Comparison of ENCODE assay signal across 17 cellular contexts in the genomic region with DNA sequence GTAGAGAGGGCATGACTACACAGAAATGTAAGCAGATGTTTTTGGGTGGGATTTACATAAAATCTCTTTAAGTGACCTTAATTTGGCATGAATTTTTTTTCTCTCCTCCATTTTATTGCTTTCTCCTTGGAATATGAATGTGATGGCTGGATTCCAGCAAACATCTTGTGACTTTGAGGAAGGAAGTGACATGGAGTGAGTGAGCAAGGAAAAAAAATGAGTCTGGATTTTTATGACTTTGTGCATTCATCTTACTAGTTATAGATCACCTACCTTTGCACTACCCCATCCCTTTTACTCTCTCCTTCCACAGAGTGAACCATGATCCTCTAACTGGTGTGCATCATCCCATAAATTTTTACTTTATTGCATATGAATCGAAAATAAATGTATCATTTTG.
DNase-seq lines count a peak whose midpoint lies in the region; ATAC-seq and TF ChIP-seq lines count a peak whose summit lies in the region.
"Had no signal": no experiment of that assay in that cellular context is flagged by ENCODE, and none has a peak within 500 bp of the region (broad histone marks: within the 10 kb centered on the region; RNA-seq: fewer than 3 reads in every experiment).

No MANE protein-coding gene starts in this region.

- H2AFZ ChIP-seq in PC-3 (ENCODE audit: low read length): peak overlapping the region; percentile 31; the same call in 1 of the 2 replicates
- H2AFZ ChIP-seq: GM23248 had no signal

- no peak for TF ChIP-seq CTCF in PC-3 (conservative IDR thresholded peaks at IDR 0.05; ENCODE audit: low read depth, low read length)

- no peaks in the 10 kb centered on the region for H3K36me3 Mint-ChIP-seq in activated CD4-positive, alpha-beta memory T cell treated with anti-CD3 and anti-CD28 coated beads, Interleukin-2, amount 10 ng/mL, durations not matched to agents 7 days and 5 days (ENCODE audit: low read depth)
- H3K36me3 Mint-ChIP-seq: CD8-positive, alpha-beta T cell had no signal

- POLR2A ChIA-PET in PC-3 (lab: Charles Lee; ENCODE audit: unreplicated experiment): no interaction called here
- POLR2A ChIA-PET in activated CD4-positive, alpha-beta memory T cell treated with anti-CD3 and anti-CD28 coated beads, Interleukin-2, amount 10 ng/mL, durations not matched to agents 7 days and 5 days (lab: Charles Lee): no interaction called here

- ATAC-seq in PC-3 (peak; percentile 59), left colon (peak; percentile 74), Right ventricle myocardium inferior (no peak)
- ATAC-seq: CD8-positive, alpha-beta T cell; HepG2 had no signal

- no peaks in the 10 kb centered on the region for H3K27me3 ChIP-seq in PC-3 (ENCODE audit: low read length)

- intact Hi-C loops in PC-3 (cut with micrococcal nuclease) (no loop called here), left colon (cut with DNase I, micrococcal nuclease) (loop anchor here in 1 of 2 donors (10.0 kb wide), 1 partner anchor 412 kb away; the partner anchor contains the start of gene KITLG), Right ventricle myocardium inferior (cut with DNase I) (loop anchor here (5.0 to 10.0 kb wide), 3 partner anchors 342 to 884 kb away; no protein-coding TSS in a partner anchor)

- no peaks in the 10 kb centered on the region for H3K9me3 ChIP-seq in PC-3 (ENCODE audit: low read length)
- H3K9me3 ChIP-seq: BE2C had no signal

- H3K9ac ChIP-seq in PC-3 (ENCODE audit: low read length): no peak overlapping the region
- H3K9ac ChIP-seq: GM23248 had no signal

- CTCF ChIA-PET in PC-3 (lab: Charles Lee): no interaction called here
- CTCF ChIA-PET in activated CD4-positive, alpha-beta memory T cell treated with anti-CD3 and anti-CD28 coated beads, Interleukin-2, amount 10 ng/mL, durations not matched to agents 7 days and 5 days (lab: Charles Lee): no interaction called here

- H3F3A ChIP-seq in PC-3 (ENCODE audit: low read length, unreplicated experiment): no peaks in the 10 kb centered on the region

- no peaks in the 10 kb centered on the region for H4K20me1 ChIP-seq in PC-3 (ENCODE audit: low read length)

- H3K4me1 ChIP-seq in PC-3 (ENCODE audit: insufficient read depth, low read length): peaks cover 11% of the 10 kb centered on the region
- H3K4me1 ChIP-seq: BE2C had no signal

- no peak overlapping the region for H3K4me3 ChIP-seq in PC-3 (ENCODE audit: low read length)
- H3K4me3 ChIP-seq: GM23248 had no signal

- H3K27ac Mint-ChIP-seq in activated CD4-positive, alpha-beta memory T cell treated with anti-CD3 and anti-CD28 coated beads, Interleukin-2, amount 10 ng/mL, durations not matched to agents 7 days and 5 days: no peak overlapping the region
- H3K27ac Mint-ChIP-seq: CD8-positive, alpha-beta T cell had no signal

- H3K4me3 Mint-ChIP-seq in activated CD4-positive, alpha-beta memory T cell treated with anti-CD3 and anti-CD28 coated beads, Interleukin-2, amount 10 ng/mL, durations not matched to agents 7 days and 5 days: no peak overlapping the region
- H3K4me3 Mint-ChIP-seq: CD8-positive, alpha-beta T cell had no signal

- H3K79me2 ChIP-seq in PC-3 (ENCODE audit: low read length): no peaks in the 10 kb centered on the region

- H3K4me2 ChIP-seq in PC-3 (ENCODE audit: low read length): no peak overlapping the region

- peak; percentile 11 for DNase-seq in EH (ENCODE audit: low read depth)
- DNase-seq in PC-3: peak; percentile 43
- peak; percentile 42 for DNase-seq in dermis blood vessel endothelial cell
- no peak for DNase-seq in left colon
- DNase-seq in activated CD4-positive, alpha-beta memory T cell treated with anti-CD3 and anti-CD28 coated beads, Interleukin-2, amount 10 ng/mL, durations not matched to agents 7 days and 5 days: no peak
- DNase-seq in globus pallidus (ENCODE audit: low spot score): no peak
- no peak for DNase-seq in effector CD4-positive, alpha-beta T cell
- DNase-seq in Right ventricle myocardium inferior (ENCODE audit: missing footprints): no peak
- DNase-seq: BE2C; CD8-positive, alpha-beta T cell; COR-L47; DMS153; DMS79 treated with DMSO at 0.1 percent for 48 hours; GF-D8; GM23248 had no signal

- BruUV-seq in PC-3 (replicated peaks; lab: Mats Ljungman, UMichigan): no TSS peak

- no peaks in the 10 kb centered on the region for H3K36me3 ChIP-seq in PC-3 (ENCODE audit: low read depth, low read length)
- H3K36me3 ChIP-seq: BE2C had no signal

- no peaks in the 10 kb centered on the region for H3K4me1 Mint-ChIP-seq in activated CD4-positive, alpha-beta memory T cell treated with anti-CD3 and anti-CD28 coated beads, Interleukin-2, amount 10 ng/mL, durations not matched to agents 7 days and 5 days

- H3K27ac ChIP-seq in PC-3 (ENCODE audit: low read length): no peak overlapping the region
- H3K27ac ChIP-seq: C4-2B, GM23248 had no signal

- no peaks in the 10 kb centered on the region for H3K9me2 ChIP-seq in PC-3 (replicated peaks; ENCODE audit: low read length)

- peaks cover 23% of the 10 kb centered on the region for H3K27me3 Mint-ChIP-seq in activated CD4-positive, alpha-beta memory T cell treated with anti-CD3 and anti-CD28 coated beads, Interleukin-2, amount 10 ng/mL, durations not matched to agents 7 days and 5 days

- no peaks in the 10 kb centered on the region for H3K9me3 Mint-ChIP-seq in activated CD4-positive, alpha-beta memory T cell treated with anti-CD3 and anti-CD28 coated beads, Interleukin-2, amount 10 ng/mL, durations not matched to agents 7 days and 5 days
- H3K9me3 Mint-ChIP-seq: CD8-positive, alpha-beta T cell had no signal

Comparison
In these comparisons a context has a peak if more than half of its experiments do, and no peak if none do; other contexts are left out.
1. DNase-seq: peak in EH (single experiment), PC-3 (single experiment) and dermis blood vessel endothelial cell (single experiment); none in left colon (0 of 2), activated CD4-positive, alpha-beta memory T cell treated with anti-CD3 and anti-CD28 coated beads, Interleukin-2, amount 10 ng/mL, durations not matched to agents 7 days and 5 days (single experiment), globus pallidus (single experiment), effector CD4-positive, alpha-beta T cell (single experiment) and Right ventricle myocardium inferior (single experiment).